In genomic region chr12:16401835-16402234, GRCh38 we compare ENCODE assay signal across 2 cellular contexts. TPM values are rescaled to one million over a fixed set of nuclear protein-coding genes. Genes with fewer than 3 reads are reported as not detected.
"Had no signal": no experiment of that assay in that cellular context is flagged by ENCODE, and none has a peak within 500 bp of the region (broad histone marks: within the 10 kb centered on the region; RNA-seq: fewer than 3 reads in every experiment).

No MANE protein-coding gene starts in this region.

RNA-seq across cellular contexts. Expression of gene MGST1, which starts 54.4 kb away (rescaled TPM):
- total RNA-seq: naive thymus-derived CD8-positive, alpha-beta T cell had no signal
- polyA plus RNA-seq: naive thymus-derived CD4-positive, alpha-beta T cell had no signal
